ENCODE assay signal across 10 cellular contexts in the genomic region with DNA sequence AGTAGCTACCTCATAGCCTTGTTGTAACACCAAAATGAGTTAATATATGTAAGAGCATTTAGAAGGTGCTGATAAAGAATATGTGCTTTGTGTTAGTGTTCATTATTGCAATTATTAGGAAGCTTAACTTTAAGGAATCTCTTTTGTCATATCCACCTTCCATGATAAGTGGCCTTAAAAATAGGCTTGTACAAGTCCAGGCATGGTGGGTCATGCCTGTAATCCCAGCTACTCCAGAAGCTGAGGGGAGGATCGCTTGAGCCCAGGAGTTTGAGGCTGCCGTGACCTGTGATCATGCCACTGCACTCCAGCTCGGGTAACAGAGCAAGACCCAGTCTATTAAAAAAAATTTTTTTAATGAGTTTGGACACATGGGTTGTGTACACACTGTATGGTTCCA.
"Had no signal": no experiment of that assay in that cellular context is flagged by ENCODE, and none has a peak within 500 bp of the region (broad histone marks: within the 10 kb centered on the region; RNA-seq: fewer than 3 reads in every experiment).

No MANE protein-coding gene starts in this region.

- ATAC-seq: HCT116, HepG2 had no signal

- H3K27ac Mint-ChIP-seq: HFFc6, IgD-negative memory B cell had no signal

- H3K9me3 Mint-ChIP-seq: HFFc6, IgD-negative memory B cell had no signal

- H3K4me3 ChIP-seq: GM23248, HAP-1 had no signal

- H3K36me3 ChIP-seq: HAP-1 had no signal

- DNase-seq: GM23248, GOT3, H7, HFFc6, KBM-7 had no signal

- H3K27ac ChIP-seq: GM23248, HL-60 had no signal

- H3K9me3 ChIP-seq: HAP-1 had no signal

- H3K4me1 ChIP-seq: HAP-1 had no signal

- H3K4me3 Mint-ChIP-seq: HFFc6, IgD-negative memory B cell had no signal
